Comparison of ENCODE assay signal across 8 cellular contexts in the genomic region with DNA sequence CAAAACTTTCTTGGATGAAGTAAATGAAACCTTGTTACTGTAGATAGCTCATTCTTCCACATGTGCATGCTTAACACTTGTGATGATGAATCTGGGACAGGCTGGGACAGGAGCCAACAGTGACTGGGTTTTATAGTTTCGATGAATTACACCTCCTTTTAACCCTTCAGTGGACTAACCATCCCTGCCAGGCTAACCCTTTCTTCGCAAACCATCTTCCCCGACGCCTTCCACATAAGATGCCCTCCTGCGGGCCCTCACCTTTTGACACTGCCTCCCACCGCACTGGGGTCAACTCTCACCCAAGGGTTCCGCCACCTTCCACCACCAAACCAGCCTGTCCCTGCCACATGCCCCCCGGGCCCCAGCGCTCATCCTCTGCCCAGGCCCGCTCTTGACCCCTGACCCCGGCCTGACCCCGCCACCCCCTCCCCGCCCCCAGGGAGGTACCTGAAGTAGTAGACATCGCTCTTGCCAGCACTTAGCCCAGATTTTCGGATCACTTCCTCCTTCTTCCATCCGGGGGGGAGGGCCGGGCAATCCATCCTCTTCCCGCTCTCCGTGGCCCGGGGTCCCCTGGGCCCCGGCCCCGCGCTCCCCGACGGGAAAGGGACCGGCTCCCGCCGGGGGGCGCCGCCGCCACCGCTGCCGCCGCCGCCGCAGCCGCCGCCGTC. TPM values are rescaled to one million over a fixed set of nuclear protein-coding genes. Genes with fewer than 3 reads are reported as not detected.
DNase-seq lines count a peak whose midpoint lies in the region; ATAC-seq and TF ChIP-seq lines count a peak whose summit lies in the region.

No MANE protein-coding gene starts in this region.

- H3K9ac ChIP-seq in HUES6 (ENCODE audit: low read length), result peak overlapping the region; percentile 44

- peak; percentile 56 for DNase-seq in DMS 273 treated with DMSO at 0.1 percent for 48 hours (lab: John Stamatoyannopoulos, UW)
- peak; percentile 95 for DNase-seq in RKO (ENCODE audit: low spot score)
- DNase-seq in activated gamma-delta T cell treated with Interleukin-2 at 50 U/mL for 16 hours, result peak; percentile 19
- peak; percentile 91 to 96 for DNase-seq in foreskin keratinocyte
- peak; percentile 74 for DNase-seq in non-pigmented ciliary epithelial cell (ENCODE audit: low read depth)
- DNase-seq in ureter (ENCODE audit: low spot score), result peak; percentile 78

- ATAC-seq in GM21576 (IDR thresholded peaks at IDR 0.05; ENCODE audit: unreplicated experiment) (peak; percentile 8), foreskin keratinocyte (peak; percentile 78)

- peaks cover 20% of the 10 kb centered on the region for H3K4me1 ChIP-seq in HUES6 (ENCODE audit: control insufficient read depth, insufficient read depth, low read length)
- peaks cover 27% of the 10 kb centered on the region for H3K4me1 ChIP-seq in foreskin keratinocyte

- no peak for TF ChIP-seq CTCF in foreskin keratinocyte (conservative IDR thresholded peaks at IDR 0.05)

- H3K4me3 ChIP-seq in HUES6 (ENCODE audit: low read depth, low read length), result peak overlapping the region; percentile 71

- H3K27ac ChIP-seq in HUES6 (ENCODE audit: low read depth, low read length) (no peak overlapping the region), foreskin keratinocyte (peak overlapping the region; percentile 98)

- H3K27me3 ChIP-seq in HUES6 (ENCODE audit: control insufficient read depth, insufficient read depth, low read length) (no peaks in the 10 kb centered on the region), foreskin keratinocyte (no peaks in the 10 kb centered on the region)

- no peaks in the 10 kb centered on the region for H3K9me3 ChIP-seq in HUES6 (ENCODE audit: control insufficient read depth, insufficient read depth, low read depth, low read length)

- H3K36me3 ChIP-seq in HUES6 (ENCODE audit: control insufficient read depth, insufficient read depth, low read length), result 0 out of 2 replicates have a peak, but pooled peaks cover 3% of the 10 kb centered on the region

RNA-seq across cellular contexts. Expression of a gene that starts 0.8 kb away (rescaled TPM):
- 113 and 123 TPM in 2 replicates for total RNA-seq in foreskin keratinocyte
- polyA plus RNA-seq in foreskin keratinocyte, result 119 and 163 TPM in 2 replicates
- 95.7 TPM for total RNA-seq in ureter

RNA-seq across cellular contexts. Expression of a gene that starts 45.6 kb away (rescaled TPM):
- total RNA-seq in foreskin keratinocyte (12.4 and 13.4 TPM in 2 replicates), ureter (56.7 TPM)
- 4.8 and 6.3 TPM in 2 replicates for polyA plus RNA-seq in foreskin keratinocyte

Comparison
In these comparisons a context has a peak if more than half of its experiments do, and no peak if none do; other contexts are left out.
1. DNase-seq: peak in every context shown above with its lines; median percentile 95 in RKO; 94 in foreskin keratinocyte; 78 in ureter; 74 in non-pigmented ciliary epithelial cell; 56 in DMS 273 treated with DMSO at 0.1 percent for 48 hours; 19 in activated gamma-delta T cell treated with Interleukin-2 at 50 U/mL for 16 hours.